In the genomic region with DNA sequence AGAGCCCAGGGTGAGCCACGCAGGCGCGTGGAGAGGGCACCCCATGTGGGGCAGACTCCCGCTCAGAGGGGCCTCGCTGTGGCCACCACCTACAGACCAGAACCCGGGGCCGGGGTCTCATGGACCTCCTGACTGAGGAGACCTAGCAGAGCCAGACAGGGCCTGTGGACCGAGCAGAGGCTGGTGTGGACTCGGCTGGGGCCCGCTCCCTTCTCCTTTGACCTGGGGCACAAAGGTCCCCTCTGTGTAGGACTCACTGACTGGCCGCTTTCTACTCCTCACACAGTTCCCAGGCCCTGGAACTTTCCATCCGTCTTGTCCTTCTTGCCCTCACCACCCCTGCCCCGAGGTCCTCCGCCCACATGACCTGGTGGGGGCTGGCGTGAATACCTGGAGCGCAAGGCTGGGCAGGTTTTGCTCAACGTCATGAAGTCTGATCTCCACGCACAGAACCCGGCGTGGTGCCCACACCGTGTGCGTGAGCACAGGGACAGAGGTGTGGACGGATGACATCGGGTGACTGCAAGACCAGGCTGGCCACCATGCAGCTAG, we compare ENCODE assay signal across 1 cellular context.
TF ChIP-seq lines count a peak whose summit lies in the region.

No MANE protein-coding gene starts in this region.

TF ChIP-seq in WTC11, 78 proteins besides CTCF, POLR2A, EP300 and RAD21 (continued from another document):
- TF ChIP-seq, protein P1, sequence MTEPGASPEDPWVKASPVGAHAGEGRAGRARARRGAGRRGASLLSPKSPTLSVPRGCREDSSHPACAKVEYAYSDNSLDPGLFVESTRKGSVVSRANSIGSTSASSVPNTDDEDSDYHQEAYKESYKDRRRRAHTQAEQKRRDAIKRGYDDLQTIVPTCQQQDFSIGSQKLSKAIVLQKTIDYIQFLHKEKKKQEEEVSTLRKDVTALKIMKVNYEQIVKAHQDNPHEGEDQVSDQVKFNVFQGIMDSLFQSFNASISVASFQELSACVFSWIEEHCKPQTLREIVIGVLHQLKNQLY (CRISPR knock-in tag; IDR thresholded peaks at IDR 0.05): no peak
TF ChIP-seq in WTC11: peak in this region for 0.
